In genomic region chr16:84182680-84183571, GRCh38 we compare ENCODE assay signal across 14 cellular contexts. TPM values are rescaled to one million over a fixed set of nuclear protein-coding genes. Genes with fewer than 3 reads are reported as not detected.
"Had no signal": no experiment of that assay in that cellular context is flagged by ENCODE, and none has a peak within 500 bp of the region (broad histone marks: within the 10 kb centered on the region; RNA-seq: fewer than 3 reads in every experiment).

No MANE protein-coding gene starts in this region.

- DNase-seq: activated CD4-positive, alpha-beta T cell treated with anti-CD3 and anti-CD28 coated beads, Interleukin-2, amount 50 U/mL, for 1 hour; activated CD4-positive, CD25-positive, alpha-beta regulatory T cell; activated CD8-positive, alpha-beta memory T cell treated with anti-CD3 and anti-CD28 coated beads for 24 hours; activated naive CD4-positive, alpha-beta T cell; midbrain; stimulated activated CD4-positive, alpha-beta T cell treated with anti-CD3 and anti-CD28 coated beads, Interleukin-12 subunit alpha, Interleukin-12 subunit beta, amount 100 ng/mL, for 4 hours; stimulated activated CD4-positive, alpha-beta T cell treated with anti-CD3 and anti-CD28 coated beads, Interleukin-2, amount 100 ng/mL, for 24 hours had no signal

- H3K9me3 ChIP-seq: breast epithelium, esophagus muscularis mucosa, ovary, vagina had no signal

- H3K4me3 ChIP-seq: breast epithelium, esophagus muscularis mucosa, ovary, vagina had no signal

- H3K27me3 ChIP-seq: breast epithelium, esophagus muscularis mucosa, ovary, vagina had no signal

- H3K36me3 ChIP-seq: breast epithelium, ovary had no signal

- H3K27ac ChIP-seq: breast epithelium, vagina had no signal

RNA-seq across cellular contexts. Expression of gene ADAD2, which starts 8.0 kb away (rescaled TPM):
- total RNA-seq: lung microvascular endothelial cell, myocyte, vagina had no signal

RNA-seq across cellular contexts. Expression of gene DNAAF1, which starts 37.8 kb away (rescaled TPM):
- total RNA-seq: myocyte, vagina had no signal

RNA-seq across cellular contexts. Expression of gene KCNG4, which starts 56.9 kb away (rescaled TPM):
- total RNA-seq: aorta, breast epithelium, esophagus muscularis mucosa, lung microvascular endothelial cell, ovary, vagina had no signal
